ENCODE assay signal across 8 cellular contexts in the genomic region with DNA sequence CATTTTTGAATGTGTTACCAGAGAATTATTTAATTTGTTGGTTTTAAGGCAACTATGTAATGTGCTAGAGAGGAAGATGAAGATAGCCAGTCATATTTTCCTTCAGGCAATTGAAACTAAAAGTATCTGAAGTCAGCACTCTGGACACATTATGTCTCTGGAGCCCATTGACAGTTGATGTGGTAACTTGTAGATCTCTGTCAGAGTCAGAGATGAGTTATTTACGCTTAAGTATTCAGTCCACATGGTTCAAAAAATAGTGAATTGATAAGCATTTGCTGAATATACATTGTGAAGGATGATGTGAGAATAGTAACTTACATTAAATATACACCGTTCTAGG. TPM values are rescaled to one million over a fixed set of nuclear protein-coding genes. Genes with fewer than 3 reads are reported as not detected.
DNase-seq lines count a peak whose midpoint lies in the region; ATAC-seq and TF ChIP-seq lines count a peak whose summit lies in the region.

No MANE protein-coding gene starts in this region.

- TF ChIP-seq CTCF in AG10803 (conservative IDR thresholded peaks at IDR 0.05; ENCODE audit: low read length): no peak

- ATAC-seq in HG02610 (IDR thresholded peaks at IDR 0.05; ENCODE audit: unreplicated experiment) (no peak), HG03196 (IDR thresholded peaks at IDR 0.05; ENCODE audit: unreplicated experiment) (no peak)

- peaks cover 50% of the 10 kb centered on the region for H3K36me3 ChIP-seq in HUES64 (ENCODE audit: insufficient read depth, low read length)

- H3K27ac ChIP-seq in HUES64 (ENCODE audit: low read depth, low read length): no peak overlapping the region

- H3K9ac ChIP-seq in HUES64 (ENCODE audit: low read depth, low read length): no peak overlapping the region

- H3K4me3 ChIP-seq in AG10803 (ENCODE audit: low read length) (peak overlapping the region; percentile 90), HUES64 (ENCODE audit: low read length) (peak overlapping the region; percentile 68)

- H3K9me3 ChIP-seq in HUES64 (ENCODE audit: insufficient read depth, low read depth, low read length): no peaks in the 10 kb centered on the region; the same call in 1 of the 2 replicates

- H3K27me3 ChIP-seq in HUES64 (ENCODE audit: insufficient read depth, low read length): no peaks in the 10 kb centered on the region

- WGBS in HUES64: 80% methylated on average over 1 of the region's 2 CpGs

- DNase-seq in AG10803 (ENCODE audit: low read depth): no peak
- peak; percentile 4 for DNase-seq in astrocyte of the hippocampus (ENCODE audit: low read depth, low spot score)
- peak; percentile 13 for DNase-seq in medulla oblongata (ENCODE audit: extremely low spot score)
- no peak for DNase-seq in amygdala (lab: John Stamatoyannopoulos, UW)
- no peak for DNase-seq in T-helper 9 cell

- peaks cover 35% of the 10 kb centered on the region for H3K4me1 ChIP-seq in HUES64 (ENCODE audit: insufficient read depth, low read length)

RNA-seq across cellular contexts. Expression of gene ZMYM2, which starts 2.1 kb away (rescaled TPM):
- 79.0 TPM for polyA plus RNA-seq in HUES64 (2013, experiment 1 of 2)
- polyA plus RNA-seq in HUES64 (2013, experiment 2 of 2): 82.9 TPM

Comparison
In these comparisons a context has a peak if more than half of its experiments do, and no peak if none do; other contexts are left out.
1. DNase-seq: peak in astrocyte of the hippocampus (single experiment) and medulla oblongata (single experiment); none in AG10803 (single experiment), amygdala (0 of 56) and T-helper 9 cell (single experiment).